11 cellular contexts compared by ENCODE assay signal in genomic region chr7:102869195-102869594, GRCh38.
"Had no signal": no experiment of that assay in that cellular context is flagged by ENCODE, and none has a peak within 500 bp of the region (broad histone marks: within the 10 kb centered on the region; RNA-seq: fewer than 3 reads in every experiment).

No MANE protein-coding gene starts in this region.

- H3K9me3 Mint-ChIP-seq: GM23338, H9, HFFc6 had no signal

- H3K9ac ChIP-seq: GM23248 had no signal

- H3K4me3 Mint-ChIP-seq: GM23338, H9, HFFc6 had no signal

- ATAC-seq: GM23338, HCT116 had no signal

- H3K27ac Mint-ChIP-seq: GM23338, H9, HFFc6 had no signal

- H3K4me2 ChIP-seq: GM23338 had no signal

- FAIRE-seq: H1, H54 had no signal

- H3K4me3 ChIP-seq: GM23248, GM23338, HAP-1 had no signal

- H3K9me3 ChIP-seq: HAP-1 had no signal

- H3K36me3 ChIP-seq: HAP-1 had no signal

- H3K27ac ChIP-seq: GM23248 had no signal

- DNase-seq: GM23248, GOT3, H7, H9, HCEC 1CT, HFFc6 had no signal

- H3K4me1 Mint-ChIP-seq: GM23338, H9 had no signal

- H2AFZ ChIP-seq: GM23248, GM23338 had no signal

- H3K4me1 ChIP-seq: HAP-1 had no signal
